In the genomic region with DNA sequence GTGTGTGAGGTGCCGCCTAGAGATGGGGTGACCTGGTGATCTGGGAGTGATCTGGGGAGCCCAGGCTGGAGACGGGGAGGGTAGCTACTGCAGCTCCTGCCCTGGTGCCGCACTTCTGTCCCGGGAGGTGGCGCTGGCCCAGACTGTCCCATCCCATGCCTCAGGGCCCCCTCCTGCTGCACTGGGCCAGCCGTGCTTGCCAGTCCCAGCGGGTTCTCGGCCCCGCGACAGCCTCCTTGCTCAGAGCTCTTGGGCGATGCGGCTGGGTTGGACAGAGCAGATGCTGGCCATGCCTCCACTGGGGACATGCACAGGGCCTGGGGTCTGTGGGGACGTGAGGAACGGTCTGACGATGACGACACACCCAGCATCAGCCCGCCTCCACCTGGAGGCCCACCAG, we compare ENCODE assay signal across 25 cellular contexts. TPM values are rescaled to one million over a fixed set of nuclear protein-coding genes. Genes with fewer than 3 reads are reported as not detected.
"Had no signal": no experiment of that assay in that cellular context is flagged by ENCODE, and none has a peak within 500 bp of the region (broad histone marks: within the 10 kb centered on the region; RNA-seq: fewer than 3 reads in every experiment).

No MANE protein-coding gene starts in this region.

- H2AFZ ChIP-seq: hepatocyte had no signal

- H3K9me3 ChIP-seq: esophagus squamous epithelium, neutrophil, spleen had no signal

- H3K4me2 ChIP-seq: hepatocyte had no signal

- DNase-seq: effector memory CD8-positive, alpha-beta T cell; esophagus squamous epithelium; foreskin fibroblast; head of caudate nucleus; kidney glomerular epithelial cell; mesendoderm; naive thymus-derived CD4-positive, alpha-beta T cell; nephron progenitor cell; spleen; stimulated activated CD4-positive, alpha-beta T cell treated with anti-CD3 and anti-CD28 coated beads, Interleukin-15, amount 100 ng/mL, for 24 hours; stimulated activated CD4-positive, alpha-beta T cell treated with anti-CD3 and anti-CD28 coated beads, Interleukin-2, amount 100 ng/mL, for 24 hours; stimulated activated CD4-positive, alpha-beta T cell treated with anti-CD3 and anti-CD28 coated beads, Interleukin-4, amount 100 ng/mL, for 4 hours; stimulated activated naive B cell treated with anti-CD40 and anti-IgM and Interleukin-4, amounts not matched to agents 10 μg/mL and 1 μg/mL and 100 μg/mL, for 72 hours; trophoblast cell had no signal

- H3K27ac ChIP-seq: esophagus squamous epithelium, hepatocyte, neutrophil, spleen had no signal

- H3K27me3 ChIP-seq: hepatocyte, neutrophil, spleen had no signal

- ATAC-seq: effector memory CD8-positive, alpha-beta T cell; naive thymus-derived CD4-positive, alpha-beta T cell; stimulated activated naive B cell treated with anti-CD40 and anti-IgM and Interleukin-4, amounts not matched to agents 10 μg/mL and 1 μg/mL and 100 μg/mL, for 72 hours had no signal

- FAIRE-seq: colon had no signal

- H3K79me2 ChIP-seq: hepatocyte had no signal

- H3K4me3 ChIP-seq: esophagus squamous epithelium, hepatocyte, spleen had no signal

RNA-seq across cellular contexts. Expression of gene RAX2, which starts 2.5 kb away (rescaled TPM):
- total RNA-seq: epithelial cell of proximal tubule; esophagus squamous epithelium; hepatocyte; liver; lung microvascular endothelial cell; naive thymus-derived CD4-positive, alpha-beta T cell; osteoblast; pulmonary artery endothelial cell; sciatic nerve; skeletal muscle tissue; spleen; urinary bladder had no signal
- polyA plus RNA-seq: liver; naive thymus-derived CD4-positive, alpha-beta T cell; spleen; urinary bladder had no signal

RNA-seq across cellular contexts. Expression of gene MATK, which starts 16.7 kb away (rescaled TPM):
- total RNA-seq: hepatocyte, osteoblast had no signal
